ENCODE assay signal across 8 cellular contexts in genomic region chr6:151389640-151390275, GRCh38. TPM values are rescaled to one million over a fixed set of nuclear protein-coding genes. Genes with fewer than 3 reads are reported as not detected.
A peak's percentile ranks its signal among the peaks of the same experiment; 100 is the strongest.
DNase-seq lines count a peak whose midpoint lies in the region; ATAC-seq and TF ChIP-seq lines count a peak whose summit lies in the region.

No MANE protein-coding gene starts in this region.

- peak overlapping the region; percentile 92 for H3K4me3 Mint-ChIP-seq in activated CD4-positive, alpha-beta T cell treated with anti-CD3 and anti-CD28 coated beads for 36 hours
- peak overlapping the region; percentile 89 for H3K4me3 Mint-ChIP-seq in GM23338

- peak overlapping the region; percentile 75 for H3K4me2 ChIP-seq in GM23338
- H3K4me2 ChIP-seq in KMS-11 = peak overlapping the region; percentile 75

- H3K36me3 ChIP-seq in GM23338 (ENCODE audit: insufficient read depth) (no peaks in the 10 kb centered on the region), KMS-11 (ENCODE audit: insufficient read depth) (no peaks in the 10 kb centered on the region)

- H2AFZ ChIP-seq in GM23338 (no peak overlapping the region), KMS-11 (ENCODE audit: low read depth) (peak overlapping the region; percentile 62)

- peaks cover 23% of the 10 kb centered on the region for H3K4me1 ChIP-seq in GM23338 (ENCODE audit: insufficient read depth)
- peaks cover 57% of the 10 kb centered on the region for H3K4me1 ChIP-seq in KMS-11 (ENCODE audit: low read depth, poor library complexity, severe bottlenecking)

- peak; percentile 75 for ATAC-seq in activated CD4-positive, alpha-beta T cell treated with anti-CD3 and anti-CD28 coated beads for 36 hours
- peak; percentile 69 for ATAC-seq in GM23338

- in situ Hi-C loops in SK-MEL-5 (cut with HindIII; ENCODE audit: low pct_unique_long_range_greater_than_20kb, low sequenced_read_pairs) = no loop called here

- H3K4me1 Mint-ChIP-seq in activated CD4-positive, alpha-beta T cell treated with anti-CD3 and anti-CD28 coated beads for 36 hours = peaks cover 50% of the 10 kb centered on the region
- peaks cover 22% of the 10 kb centered on the region for H3K4me1 Mint-ChIP-seq in GM23338

- H3K79me2 ChIP-seq in GM23338 (replicated peaks; ENCODE audit: insufficient read depth) (peaks cover 76% of the 10 kb centered on the region), KMS-11 (ENCODE audit: insufficient read depth, low read depth) (peaks cover 77% of the 10 kb centered on the region)

- intact Hi-C loops in activated CD4-positive, alpha-beta T cell treated with anti-CD3 and anti-CD28 coated beads for 36 hours (cut with DNase I, micrococcal nuclease) = loop anchor here (1.0 to 5.0 kb wide), 14 partner anchors 9 to 1842 kb away; partner anchors contain the start of genes FBXO5 (in 2 of the 2), RMND1 (in 2 of the 2), GINM1 (in 1 of the 2) and MTRF1L (in 1 of the 2)

- TF ChIP-seq CTCF in GM23338 (conservative IDR thresholded peaks at IDR 0.05; ENCODE audit: low read depth in 2 of 2) (no peak), KMS-11 (conservative IDR thresholded peaks at IDR 0.05; ENCODE audit: low read depth, low read length) (no peak), choroid plexus epithelial cell (conservative IDR thresholded peaks at IDR 0.05; ENCODE audit: low read depth, low read length) (no peak)

- peak overlapping the region; percentile 84 for H3K9ac ChIP-seq in KMS-11

- no peaks in the 10 kb centered on the region for H3K27me3 Mint-ChIP-seq in activated CD4-positive, alpha-beta T cell treated with anti-CD3 and anti-CD28 coated beads for 36 hours
- H3K27me3 Mint-ChIP-seq in GM23338 (ENCODE audit: insufficient read depth, low read depth, poor library complexity) = peaks cover 11% of the 10 kb centered on the region

- H3F3A ChIP-seq in GM23338 (replicated peaks; ENCODE audit: low read depth) = peaks cover 11% of the 10 kb centered on the region

- peaks cover 3% of the 10 kb centered on the region; the same call in 1 of the 2 replicates for H3K9me2 ChIP-seq in GM23338 (ENCODE audit: insufficient read depth)

- H3K27ac Mint-ChIP-seq in activated CD4-positive, alpha-beta T cell treated with anti-CD3 and anti-CD28 coated beads for 36 hours = peak overlapping the region; percentile 97
- peak overlapping the region; percentile 97 for H3K27ac Mint-ChIP-seq in GM23338

- H3K27me3 ChIP-seq in GM23338 (ENCODE audit: insufficient read depth) = no peaks in the 10 kb centered on the region
- no peaks in the 10 kb centered on the region for H3K27me3 ChIP-seq in KMS-11 (ENCODE audit: insufficient read depth, low read depth)

- no peaks in the 10 kb centered on the region for H3K9me3 Mint-ChIP-seq in activated CD4-positive, alpha-beta T cell treated with anti-CD3 and anti-CD28 coated beads for 36 hours (ENCODE audit: low read depth)
- no peaks in the 10 kb centered on the region; the same call in 2 of the 3 replicates for H3K9me3 Mint-ChIP-seq in GM23338

- CTCF ChIA-PET in activated CD4-positive, alpha-beta T cell treated with anti-CD3 and anti-CD28 coated beads for 36 hours (lab: Charles Lee) = interaction anchor here (0.7 to 1.3 kb wide), 7 partner anchors 11 to 83 kb away, joined by 3 to 5 read pairs (median 4); partner anchors contain the start of gene RMND1

- peak overlapping the region; percentile 100 for H3K27ac ChIP-seq in GM23338 (ENCODE audit: low read depth)
- peak overlapping the region; percentile 97 for H3K27ac ChIP-seq in KMS-11

- H3K4me3 ChIP-seq in GM23338 = peak overlapping the region; percentile 91
- H3K4me3 ChIP-seq in KMS-11 (IDR thresholded peaks at IDR 0.05; ENCODE audit: insufficient read depth, low read depth, low read length) = no peak overlapping the region
- H3K4me3 ChIP-seq in choroid plexus epithelial cell (ENCODE audit: low read depth, low read length) = peak overlapping the region; percentile 90

- POLR2A ChIA-PET in activated CD4-positive, alpha-beta T cell treated with anti-CD3 and anti-CD28 coated beads for 36 hours (lab: Charles Lee) = interaction anchor here (0.7 to 2.0 kb wide), 3 partner anchors 62 to 789 kb away, joined by 3 to 22 read pairs (median 6); partner anchors contain the start of genes MTHFD1L and RMND1

- H4K20me1 ChIP-seq in GM23338 (replicated peaks; ENCODE audit: insufficient read depth) (peaks cover 14% of the 10 kb centered on the region), KMS-11 (ENCODE audit: insufficient read depth) (0 out of 2 replicates have a peak, but pooled peaks cover under 1% of the 10 kb centered on the region)

- peak; percentile 65 for DNase-seq in activated CD4-positive, alpha-beta T cell treated with anti-CD3 and anti-CD28 coated beads for 36 hours
- DNase-seq in activated CD4-positive, alpha-beta T cell treated with anti-CD3 and anti-CD28 coated beads for 1 hour = no peak
- peak; percentile 58 for DNase-seq in GM23338 (ENCODE audit: low spot score)
- peak; percentile 81 for DNase-seq in SK-MEL-5 (ENCODE audit: low read depth, low spot score)
- DNase-seq in choroid plexus epithelial cell (ENCODE audit: low read depth) = peak; percentile 71
- DNase-seq in kidney glomerular epithelial cell (lab: John Stamatoyannopoulos, UW) = peak; percentile 46
- peak; percentile 61 for DNase-seq in stimulated activated CD8-positive, alpha-beta memory T cell treated with anti-CD3 and anti-CD28 coated beads, Interleukin-4, amount 100 ng/mL, for 48 hours

- peaks cover 30% of the 10 kb centered on the region for H3K36me3 Mint-ChIP-seq in activated CD4-positive, alpha-beta T cell treated with anti-CD3 and anti-CD28 coated beads for 36 hours (ENCODE audit: low read depth)
- peaks cover 35% of the 10 kb centered on the region for H3K36me3 Mint-ChIP-seq in GM23338 (ENCODE audit: low read depth)

TF ChIP-seq in GM23338, 12 proteins besides CTCF, POLR2A, EP300 and RAD21 (continues in another document):
- no peak for TF ChIP-seq JUNB (IDR thresholded peaks at IDR 0.05; ENCODE audit: unreplicated experiment)
- TF ChIP-seq POLR2AphosphoS5 (IDR thresholded peaks at IDR 0.05; ENCODE audit: low read depth) = peak; percentile 85
- no peak for TF ChIP-seq ZNF331 (CRISPR knock-in tag; IDR thresholded peaks at IDR 0.05; ENCODE audit: low read depth)
- no peak for TF ChIP-seq EZH2phosphoT487 (IDR thresholded peaks at IDR 0.05; ENCODE audit: unreplicated experiment)
- TF ChIP-seq ZNF114 (CRISPR knock-in tag; IDR thresholded peaks at IDR 0.05) = no peak

RNA-seq across cellular contexts. Expression of gene ZBTB2, which starts 1.6 kb away (rescaled TPM):
- total RNA-seq in activated CD4-positive, alpha-beta T cell treated with anti-CD3 and anti-CD28 coated beads for 36 hours = 10 to 100 TPM; 17.1 to 19.3 TPM
- total RNA-seq in GM23338 (2014; rRNA removed; shearing (Covaris generic)) = 20.6 and 21.9 TPM in 2 replicates
- 10.7 and 11.4 TPM in 2 replicates for polyA plus RNA-seq in GM23338 (2016; fragmentation: Nextera tagmentation; extraction: Ambion mirVana)
- total RNA-seq in SK-MEL-5 (2014; rRNA removed; shearing (Covaris generic)) = 14.3 and 17.7 TPM in 2 replicates
- 11.6 and 12.9 TPM in 2 replicates for polyA plus RNA-seq in SK-MEL-5 (2015; cell fraction: cytosol; rRNA removed)
- 4.9 and 5.5 TPM in 2 replicates for polyA plus RNA-seq in SK-MEL-5 (2015; cell fraction: nucleus; rRNA removed)
